8 cellular contexts compared by ENCODE assay signal in genomic region chr12:52041695-52042123, GRCh38. TPM values are rescaled to one million over a fixed set of nuclear protein-coding genes. Genes with fewer than 3 reads are reported as not detected.
DNase-seq lines count a peak whose midpoint lies in the region; TF ChIP-seq lines count a peak whose summit lies in the region.

No MANE protein-coding gene starts in this region.

- H3K4me1 ChIP-seq in left ventricle myocardium inferior (peaks cover 97% of the 10 kb centered on the region), tibial nerve (peaks cover 0 to 81% (median 38%) of the 10 kb centered on the region in 4 donors), colonic mucosa (peaks cover 9% of the 10 kb centered on the region)

- DNase-seq in activated naive CD4-positive, alpha-beta T cell treated with anti-CD3 and anti-CD28 coated beads for 36 hours, result peak; percentile 69
- no peak for DNase-seq in activated naive CD4-positive, alpha-beta T cell treated with Interleukin-2 at 50 U/mL for 16 hours
- DNase-seq in activated T-cell treated with anti-CD3 and anti-CD28 coated beads, Interleukin-2, amount 50 U/mL, for 24 hours, result peak; percentile 49
- DNase-seq in left ventricle myocardium inferior, result peak; percentile 72
- no peak for DNase-seq in tibial nerve (ENCODE audit: low spot score in 2 of 2)
- DNase-seq in HPDE6-E6E7 (ENCODE audit: extremely low spot score), result no peak
- DNase-seq in HT-29 (ENCODE audit: low spot score), result no peak
- no peak for DNase-seq in colonic mucosa

- H3K9ac ChIP-seq in colonic mucosa (ENCODE audit: low read depth in 2 of 2, low read length in 2 of 2), result peak overlapping the region in 1 of 2 donors; percentile 20

- H3K27me3 Mint-ChIP-seq in activated naive CD4-positive, alpha-beta T cell treated with anti-CD3 and anti-CD28 coated beads for 36 hours (ENCODE audit: low read depth), result no peaks in the 10 kb centered on the region
- no peaks in the 10 kb centered on the region for H3K27me3 Mint-ChIP-seq in activated T-cell treated with anti-CD3 and anti-CD28 coated beads, Interleukin-2, amount 50 U/mL, for 24 hours

- H3K36me3 ChIP-seq in left ventricle myocardium inferior (no peaks in the 10 kb centered on the region), tibial nerve (no peaks in the 10 kb centered on the region), colonic mucosa (no peaks in the 10 kb centered on the region)

- 47 to 69% methylated on average over 5 to 6 of the region's 6 CpGs for WGBS in tibial nerve, 2 donors

- H3K27ac ChIP-seq in left ventricle myocardium inferior (replicated peaks) (peak overlapping the region; percentile 96), tibial nerve (peak overlapping the region; percentile 22 to 99 (median 62)), colonic mucosa (no peak overlapping the region)

- CTCF ChIA-PET in activated naive CD4-positive, alpha-beta T cell treated with anti-CD3 and anti-CD28 coated beads for 36 hours (lab: Charles Lee), result interaction anchor here (1.0 to 12.3 kb wide), 2 partner anchors 16 to 32 kb away, joined by 3 to 94 read pairs; no protein-coding TSS in a partner anchor

- intact Hi-C loops in activated naive CD4-positive, alpha-beta T cell treated with anti-CD3 and anti-CD28 coated beads for 36 hours (cut with micrococcal nuclease), result no loop called here
- intact Hi-C loops in left ventricle myocardium inferior (cut with micrococcal nuclease), result no loop called here
- intact Hi-C loops in colonic mucosa (cut with DNase I), result no loop called here

- H3K4me3 ChIP-seq in left ventricle myocardium inferior, result no peak overlapping the region
- H3K4me3 ChIP-seq in tibial nerve, result no peak overlapping the region
- no peak overlapping the region for H3K4me3 ChIP-seq in colonic mucosa

- TF ChIP-seq CTCF in left ventricle myocardium inferior (IDR thresholded peaks at IDR 0.05; ENCODE audit: borderline replicate concordance) (no peak), tibial nerve (IDR thresholded peaks at IDR 0.05) (no peak), colonic mucosa (IDR thresholded peaks at IDR 0.05) (no peak)

- TF ChIP-seq POLR2A in tibial nerve (IDR thresholded peaks at IDR 0.05), result no peak

- TF ChIP-seq EP300 in tibial nerve (IDR thresholded peaks at IDR 0.05), result no peak

- peak overlapping the region; percentile 78 for H3K27ac Mint-ChIP-seq in activated naive CD4-positive, alpha-beta T cell treated with anti-CD3 and anti-CD28 coated beads for 36 hours
- H3K27ac Mint-ChIP-seq in activated T-cell treated with anti-CD3 and anti-CD28 coated beads, Interleukin-2, amount 50 U/mL, for 24 hours, result peak overlapping the region; percentile 71

- H3K9me3 Mint-ChIP-seq in activated naive CD4-positive, alpha-beta T cell treated with anti-CD3 and anti-CD28 coated beads for 36 hours, result no peaks in the 10 kb centered on the region
- no peaks in the 10 kb centered on the region for H3K9me3 Mint-ChIP-seq in activated T-cell treated with anti-CD3 and anti-CD28 coated beads, Interleukin-2, amount 50 U/mL, for 24 hours

- no peaks in the 10 kb centered on the region for H3K27me3 ChIP-seq in left ventricle myocardium inferior (ENCODE audit: low read depth)
- no peaks in the 10 kb centered on the region for H3K27me3 ChIP-seq in tibial nerve
- no peaks in the 10 kb centered on the region for H3K27me3 ChIP-seq in colonic mucosa

- peaks cover 63% of the 10 kb centered on the region for H3K4me1 Mint-ChIP-seq in activated naive CD4-positive, alpha-beta T cell treated with anti-CD3 and anti-CD28 coated beads for 36 hours (ENCODE audit: low read depth)
- H3K4me1 Mint-ChIP-seq in activated T-cell treated with anti-CD3 and anti-CD28 coated beads, Interleukin-2, amount 50 U/mL, for 24 hours (ENCODE audit: low read depth), result peaks cover 51% of the 10 kb centered on the region

- H3K9me3 ChIP-seq in left ventricle myocardium inferior (replicated peaks), result no peaks in the 10 kb centered on the region
- H3K9me3 ChIP-seq in tibial nerve, result no peaks in the 10 kb centered on the region
- H3K9me3 ChIP-seq in colonic mucosa, result no peaks in the 10 kb centered on the region

- peaks cover 4% of the 10 kb centered on the region for H3K36me3 Mint-ChIP-seq in activated naive CD4-positive, alpha-beta T cell treated with anti-CD3 and anti-CD28 coated beads for 36 hours (ENCODE audit: low read depth)
- no peaks in the 10 kb centered on the region for H3K36me3 Mint-ChIP-seq in activated T-cell treated with anti-CD3 and anti-CD28 coated beads, Interleukin-2, amount 50 U/mL, for 24 hours (ENCODE audit: low read depth)

- H3K4me3 Mint-ChIP-seq in activated naive CD4-positive, alpha-beta T cell treated with anti-CD3 and anti-CD28 coated beads for 36 hours, result peak overlapping the region; percentile 41
- peak overlapping the region; percentile 47 for H3K4me3 Mint-ChIP-seq in activated T-cell treated with anti-CD3 and anti-CD28 coated beads, Interleukin-2, amount 50 U/mL, for 24 hours

RNA-seq across cellular contexts. Expression of gene NR4A1, which starts 9.5 kb away (rescaled TPM):
- total RNA-seq in activated naive CD4-positive, alpha-beta T cell treated with anti-CD3 and anti-CD28 coated beads for 36 hours, result 10 to 100 TPM; 64.2 to 64.8 TPM
- total RNA-seq in left ventricle myocardium inferior (55.5 TPM), tibial nerve (1,000 to 10,000 TPM in 1 of 4 donors, 100 to 1,000 TPM in 3; 390 to 1,252 (median 718) TPM), colonic mucosa (10 to 100 TPM; 51.1 to 52.0 TPM)
- total RNA-seq in HT-29 (2014; rRNA removed; shearing (Covaris generic)), result 49.6 and 61.2 TPM in 2 replicates

RNA-seq across cellular contexts. Expression of gene ATG101, which starts 28.1 kb away (rescaled TPM):
- 10 to 100 TPM; 21.8 to 22.0 TPM for total RNA-seq in activated naive CD4-positive, alpha-beta T cell treated with anti-CD3 and anti-CD28 coated beads for 36 hours
- total RNA-seq in left ventricle myocardium inferior (23.8 TPM), tibial nerve (10 to 100 TPM; 32.6 to 49.6 (median 37.5) TPM), colonic mucosa (10 to 100 TPM; 37.7 to 44.0 TPM)
- 105 and 114 TPM in 2 replicates for total RNA-seq in HT-29 (2014; rRNA removed; shearing (Covaris generic))

RNA-seq across cellular contexts. Expression of gene TAMALIN, which starts 35.0 kb away (rescaled TPM):
- 10 to 100 TPM; 14.7 to 14.8 TPM for total RNA-seq in activated naive CD4-positive, alpha-beta T cell treated with anti-CD3 and anti-CD28 coated beads for 36 hours
- total RNA-seq in left ventricle myocardium inferior (20.0 TPM), tibial nerve (10 to 100 TPM; 30.6 to 54.0 (median 37.8) TPM), colonic mucosa (10 to 100 TPM in 1 of 2 donors, 1 to 10 TPM in 1; 5.0 to 15.2 TPM)
- total RNA-seq in HT-29 (2014; rRNA removed; shearing (Covaris generic)), result 0.05 TPM in 1 of 2 replicates, not detected in the other

RNA-seq across cellular contexts. Expression of gene SMIM41, which starts 37.8 kb away (rescaled TPM):
- not detected for total RNA-seq in activated naive CD4-positive, alpha-beta T cell treated with anti-CD3 and anti-CD28 coated beads for 36 hours
- 0.30 TPM for total RNA-seq in left ventricle myocardium inferior
- total RNA-seq in tibial nerve, result 10 to 100 TPM; 16.5 to 78.7 (median 39.3) TPM
- total RNA-seq in HT-29 (2014; rRNA removed; shearing (Covaris generic)), result not detected in 2 replicates
- under 1 TPM; 0.30 to 0.58 TPM for total RNA-seq in colonic mucosa

Comparison
In these comparisons a context has a peak if more than half of its experiments do, and no peak if none do; other contexts are left out.
1. DNase-seq: peak in activated naive CD4-positive, alpha-beta T cell treated with anti-CD3 and anti-CD28 coated beads for 36 hours (single experiment), activated T-cell treated with anti-CD3 and anti-CD28 coated beads, Interleukin-2, amount 50 U/mL, for 24 hours (single experiment) and left ventricle myocardium inferior (single experiment); none in activated naive CD4-positive, alpha-beta T cell treated with Interleukin-2 at 50 U/mL for 16 hours (single experiment), tibial nerve (0 of 2), HPDE6-E6E7 (single experiment), HT-29 (single experiment) and colonic mucosa (single experiment).